Comparison of ENCODE assay signal across 1 cellular context in genomic region chr2:173964565-173965371, GRCh38.
A peak's percentile ranks its signal among the peaks of the same experiment; 100 is the strongest.
TF ChIP-seq lines count a peak whose summit lies in the region.

No MANE protein-coding gene starts in this region.

TF ChIP-seq in GM12878, 131 proteins besides CTCF, POLR2A, EP300 and RAD21 (continued from another document):
- TF ChIP-seq RELB (IDR thresholded peaks at IDR 0.05; ENCODE audit: low read depth) (no peak), IRF3 (IDR thresholded peaks at IDR 0.05) (no peak), ZBTB4 (CRISPR knock-in tag; IDR thresholded peaks at IDR 0.05) (0 out of 2 replicates have a peak, but pooled peaks have one; percentile 18), KAT2A (conservative IDR thresholded peaks at IDR 0.05; ENCODE audit: control insufficient read depth, low read depth, low read length) (no peak), CHD2 (IDR thresholded peaks at IDR 0.05; ENCODE audit: borderline replicate concordance, low read depth, low read length) (0 out of 2 replicates have a peak, but pooled peaks have one; percentile 31), MTA2 (IDR thresholded peaks at IDR 0.05; ENCODE audit: low read depth) (no peak), EZH2 (IDR thresholded peaks at IDR 0.05; ENCODE audit: borderline replicate concordance, control insufficient read depth, low read depth, low read length) (no peak), NFXL1 (IDR thresholded peaks at IDR 0.05; ENCODE audit: borderline replicate concordance) (peak; percentile 92), SIN3A (IDR thresholded peaks at IDR 0.05; ENCODE audit: low read depth, low read length) (0 out of 2 replicates have a peak, but pooled peaks have one; percentile 12), DPF2 (IDR thresholded peaks at IDR 0.05) (no peak), POLR2AphosphoS5 (IDR thresholded peaks at IDR 0.05; ENCODE audit: low read length) (peak; percentile 58), MEF2A (IDR thresholded peaks at IDR 0.05; ENCODE audit: insufficient read depth, low read depth, low read length) (0 out of 2 replicates have a peak, but pooled peaks have one; percentile 22), TCF3 (IDR thresholded peaks at IDR 0.05; ENCODE audit: borderline replicate concordance, insufficient read depth, low read depth, low read length) (no peak), ASH2L (IDR thresholded peaks at IDR 0.05; ENCODE audit: borderline replicate concordance, low read depth) (no peak; the same call in 1 of the 2 replicates), NKRF (conservative IDR thresholded peaks at IDR 0.05) (peak; percentile 22), HDAC6 (IDR thresholded peaks at IDR 0.05; ENCODE audit: unreplicated experiment) (peak; percentile 43), MYC (IDR thresholded peaks at IDR 0.05; ENCODE audit: insufficient read depth, insufficient read length, insufficient replicate concordance, low read length, severe bottlenecking) (no peak), ZNF274 (IDR thresholded peaks at IDR 0.05; ENCODE audit: insufficient read depth, insufficient read length) (no peak), MAX (IDR thresholded peaks at IDR 0.05; ENCODE audit: low read depth, low read length) (peak; percentile 15; the same call in 1 of the 2 replicates), BACH1 (IDR thresholded peaks at IDR 0.05; ENCODE audit: borderline replicate concordance) (peak; percentile 67; the same call in 1 of the 2 replicates), HDAC2 (IDR thresholded peaks at IDR 0.05) (no peak), ZNF24 (IDR thresholded peaks at IDR 0.05) (no peak), TARDBP (IDR thresholded peaks at IDR 0.05; ENCODE audit: borderline replicate concordance) (no peak), PBX3 (IDR thresholded peaks at IDR 0.05; ENCODE audit: insufficient replicate concordance, low read depth, low read length) (peak; percentile 13), LARP7 (IDR thresholded peaks at IDR 0.05) (peak; percentile 53), PKNOX1 (IDR thresholded peaks at IDR 0.05) (no peak), POU2F2 (IDR thresholded peaks at IDR 0.05; ENCODE audit: borderline replicate concordance, low read depth, low read length) (peak; percentile 72; the same call in 2 of the 3 replicates), FOXM1 (IDR thresholded peaks at IDR 0.05; ENCODE audit: low read depth, low read length) (no peak), RUNX3 (IDR thresholded peaks at IDR 0.05; ENCODE audit: low read length) (peak; percentile 5; the same call in 1 of the 2 replicates), CEBPZ (IDR thresholded peaks at IDR 0.05; ENCODE audit: low read depth, low read length) (no peak), TAF1 (IDR thresholded peaks at IDR 0.05; ENCODE audit: borderline replicate concordance, low read depth, low read length) (peak; percentile 88), RBBP5 (conservative IDR thresholded peaks at IDR 0.05) (0 out of 2 replicates have a peak, but pooled peaks have one; percentile 33), BRCA1 (IDR thresholded peaks at IDR 0.05; ENCODE audit: low read depth, low read length) (no peak)
TF ChIP-seq in GM12878: peak in this region for 20.
